ENCODE assay signal across 15 cellular contexts in the genomic region with DNA sequence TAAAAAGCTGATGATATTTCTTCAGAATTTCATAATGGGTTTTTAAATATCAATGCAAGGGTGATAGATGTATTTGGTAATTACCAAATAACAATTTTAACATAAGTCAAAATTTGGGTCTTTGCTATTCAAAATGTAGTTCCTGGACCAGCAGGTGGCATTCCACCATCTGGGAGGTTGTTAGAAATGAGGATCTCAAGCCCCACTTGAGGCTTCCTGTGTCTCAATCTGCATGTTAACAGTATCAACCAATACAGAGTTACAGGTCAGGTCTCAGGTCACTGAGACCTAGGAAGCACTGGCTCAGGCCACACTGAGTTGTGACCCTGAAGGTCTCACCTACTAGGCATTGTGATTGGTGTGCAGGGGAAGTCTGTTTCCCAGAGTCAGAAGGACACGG. TPM values are rescaled to one million over a fixed set of nuclear protein-coding genes. Genes with fewer than 3 reads are reported as not detected.
DNase-seq lines count a peak whose midpoint lies in the region; ATAC-seq, FAIRE-seq and TF ChIP-seq lines count a peak whose summit lies in the region.
"Had no signal": no experiment of that assay in that cellular context is flagged by ENCODE, and none has a peak within 500 bp of the region (broad histone marks: within the 10 kb centered on the region; RNA-seq: fewer than 3 reads in every experiment).

No MANE protein-coding gene starts in this region.

- peak; percentile 69 for ATAC-seq in GM19351 (IDR thresholded peaks at IDR 0.05; ENCODE audit: unreplicated experiment)
- ATAC-seq: heart left ventricle had no signal

- H3K27ac Mint-ChIP-seq in progenitor cell of endocrine pancreas: no peak overlapping the region
- H3K27ac Mint-ChIP-seq: activated CD4-positive, alpha-beta memory T cell treated with anti-CD3 and anti-CD28 coated beads, Interleukin-2, amount 10 ng/mL, durations not matched to agents 7 days and 5 days; dendritic cell treated with granulocyte-macrophage colony-stimulating factor and Interleukin-4, amounts not matched to agents 40 ng/mL and 50 ng/mL, for 4 days had no signal

- no peaks in the 10 kb centered on the region for H3K27me3 ChIP-seq in right atrium auricular region
- H3K27me3 ChIP-seq: heart left ventricle had no signal

- FAIRE-seq in H54 (lab: Jason Lieb, UNC): no peak

- TF ChIP-seq CTCF in right atrium auricular region (IDR thresholded peaks at IDR 0.05): peak in 1 of 2 donors; percentile 10
- TF ChIP-seq CTCF in progenitor cell of endocrine pancreas (IDR thresholded peaks at IDR 0.05; ENCODE audit: unreplicated experiment): no peak

- no peaks in the 10 kb centered on the region for H3K36me3 ChIP-seq in right atrium auricular region
- H3K36me3 ChIP-seq: heart left ventricle, thoracic aorta had no signal

- no peak overlapping the region for H3K27ac ChIP-seq in right atrium auricular region
- H3K27ac ChIP-seq: heart left ventricle, thoracic aorta had no signal

- H3K9me3 ChIP-seq in right atrium auricular region: peaks cover 0 to 13% of the 10 kb centered on the region in 2 donors
- H3K9me3 ChIP-seq: thoracic aorta had no signal

- TF ChIP-seq POLR2A in erythroblast (IDR thresholded peaks at IDR 0.05; ENCODE audit: low read length): no peak
- TF ChIP-seq POLR2A in H54 (IDR thresholded peaks at IDR 0.05; ENCODE audit: low read depth, low read length): no peak

- no peaks in the 10 kb centered on the region for H3K27me3 Mint-ChIP-seq in progenitor cell of endocrine pancreas
- H3K27me3 Mint-ChIP-seq: dendritic cell treated with granulocyte-macrophage colony-stimulating factor and Interleukin-4, amounts not matched to agents 40 ng/mL and 50 ng/mL, for 4 days had no signal

- no peaks in the 10 kb centered on the region for H3K4me1 ChIP-seq in right atrium auricular region
- H3K4me1 ChIP-seq: heart left ventricle had no signal

- H3K9me3 Mint-ChIP-seq in progenitor cell of endocrine pancreas (ENCODE audit: low read depth): peaks cover 12% of the 10 kb centered on the region
- H3K9me3 Mint-ChIP-seq: activated CD4-positive, alpha-beta memory T cell treated with anti-CD3 and anti-CD28 coated beads, Interleukin-2, amount 10 ng/mL, durations not matched to agents 7 days and 5 days had no signal

- DNase-seq in DMS53 treated with DMSO at 0.1 percent for 48 hours (lab: John Stamatoyannopoulos, UW; ENCODE audit: unreplicated experiment): peak; percentile 48
- DNase-seq in NCI-H774 (lab: John Stamatoyannopoulos, UW): peak; percentile 3
- DNase-seq in erythroblast (lab: John Stamatoyannopoulos, UW): peak; percentile 3 to 21
- no peak for DNase-seq in H54 (ENCODE audit: insufficient read length, low spot score)
- DNase-seq in right atrium auricular region (ENCODE audit: low spot score): no peak
- DNase-seq in progenitor cell of endocrine pancreas (ENCODE audit: low spot score, unreplicated experiment): no peak
- no peak for DNase-seq in cerebellar nuclear complex (lab: John Stamatoyannopoulos, UW)
- DNase-seq: activated CD4-positive, alpha-beta memory T cell treated with anti-CD3 and anti-CD28 coated beads, Interleukin-2, amount 10 ng/mL, durations not matched to agents 7 days and 5 days; activated naive CD4-positive, alpha-beta T cell treated with anti-CD3 and anti-CD28 coated beads, Interleukin-2, amount 50 U/mL, for 16 hours; DMS79; heart left ventricle; NCI-H187 treated with DMSO at 0.1 percent for 48 hours had no signal

- no peaks in the 10 kb centered on the region for H3K4me1 Mint-ChIP-seq in progenitor cell of endocrine pancreas (ENCODE audit: low read depth)
- H3K4me1 Mint-ChIP-seq: activated CD4-positive, alpha-beta memory T cell treated with anti-CD3 and anti-CD28 coated beads, Interleukin-2, amount 10 ng/mL, durations not matched to agents 7 days and 5 days had no signal

- H3K4me3 ChIP-seq in right atrium auricular region: no peak overlapping the region
- H3K4me3 ChIP-seq: heart left ventricle, thoracic aorta had no signal

- no peaks in the 10 kb centered on the region for H3K36me3 Mint-ChIP-seq in progenitor cell of endocrine pancreas (ENCODE audit: insufficient read depth)

- H3K4me3 Mint-ChIP-seq in progenitor cell of endocrine pancreas (ENCODE audit: low read depth): no peak overlapping the region
- H3K4me3 Mint-ChIP-seq: activated CD4-positive, alpha-beta memory T cell treated with anti-CD3 and anti-CD28 coated beads, Interleukin-2, amount 10 ng/mL, durations not matched to agents 7 days and 5 days; dendritic cell treated with granulocyte-macrophage colony-stimulating factor and Interleukin-4, amounts not matched to agents 40 ng/mL and 50 ng/mL, for 4 days had no signal

RNA-seq across cellular contexts. Expression of a gene that starts 57.2 kb away (rescaled TPM):
- total RNA-seq in right atrium auricular region: 10 to 100 TPM; 21.4 to 26.4 TPM
- 17.5 and 18.4 TPM in 2 replicates for total RNA-seq in progenitor cell of endocrine pancreas

Comparison
In these comparisons a context has a peak if more than half of its experiments do, and no peak if none do; other contexts are left out.
1. DNase-seq: peak in DMS53 treated with DMSO at 0.1 percent for 48 hours (single experiment), NCI-H774 (single experiment) and erythroblast (2 of 2); none in H54 (single experiment), right atrium auricular region (single experiment), progenitor cell of endocrine pancreas (single experiment) and cerebellar nuclear complex (0 of 2).